In the genomic region with DNA sequence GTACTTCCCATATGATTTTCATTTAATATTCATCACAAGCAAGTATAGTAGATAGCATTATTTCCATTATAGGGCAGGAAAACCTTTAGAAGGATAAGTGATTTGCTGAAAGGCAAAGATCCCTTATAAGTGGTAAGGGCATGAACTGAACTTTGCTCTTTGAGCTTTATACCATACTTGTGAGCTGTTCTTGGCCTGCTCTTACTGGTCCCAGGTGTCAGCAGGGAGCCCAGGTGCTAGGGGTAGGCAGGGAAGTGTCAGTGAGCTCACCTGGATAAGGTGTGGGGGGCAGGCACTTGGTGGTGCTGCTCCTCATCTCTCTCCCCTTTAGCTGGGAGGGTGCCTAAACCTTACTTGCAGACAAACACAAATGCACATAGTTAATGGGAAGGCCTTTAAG, we compare ENCODE assay signal across 17 cellular contexts.
"Had no signal": no experiment of that assay in that cellular context is flagged by ENCODE, and none has a peak within 500 bp of the region (broad histone marks: within the 10 kb centered on the region; RNA-seq: fewer than 3 reads in every experiment).

No MANE protein-coding gene starts in this region.

- H3K27ac ChIP-seq: coronary artery, foreskin keratinocyte, neural progenitor cell, parathyroid adenoma, SK-N-MC, tibial nerve had no signal

- H3K36me3 Mint-ChIP-seq: neural progenitor cell had no signal

- H2AFZ ChIP-seq: neural progenitor cell, parathyroid adenoma had no signal

- H3K27me3 ChIP-seq: foreskin keratinocyte, neural progenitor cell, tibial nerve had no signal

- H3K36me3 ChIP-seq: neural progenitor cell, tibial nerve had no signal

- H3K4me1 ChIP-seq: parathyroid adenoma had no signal

- H3K4me2 ChIP-seq: neural progenitor cell had no signal

- ATAC-seq: activated CD4-positive, CD25-positive, alpha-beta regulatory T cell treated with anti-CD3 and anti-CD28 coated beads, Interleukin-2, amount 50 U/mL, for 24 hours; foreskin keratinocyte had no signal

- H3K9me3 Mint-ChIP-seq: neural progenitor cell had no signal

- H3K9me3 ChIP-seq: tibial nerve had no signal

- H3K27ac Mint-ChIP-seq: neural progenitor cell had no signal

- H3K4me3 Mint-ChIP-seq: neural progenitor cell had no signal

- H3K9ac ChIP-seq: neural progenitor cell, parathyroid adenoma had no signal

- H3K4me3 ChIP-seq: coronary artery, lung, neural progenitor cell, SK-N-MC, tibial nerve had no signal

- DNase-seq: activated CD4-positive, alpha-beta T cell treated with anti-CD3 and anti-CD28 coated beads, Interleukin-2, amount 50 U/mL, for 4 hours; activated naive CD4-positive, alpha-beta T cell treated with anti-CD3 and anti-CD28 coated beads, Interleukin-2, amount 50 U/mL, for 16 hours; caudate nucleus; effector CD4-positive, alpha-beta T cell; foreskin keratinocyte; midbrain; retina; stimulated activated CD4-positive, alpha-beta T cell treated with anti-CD3 and anti-CD28 coated beads, Interleukin-2, amount 100 ng/mL, for 48 hours; stimulated activated naive CD4-positive, alpha-beta T cell treated with Interleukin-2 at 50 U/mL for 16 hours; substantia nigra had no signal
